In genomic region chr6:99390896-99391295, GRCh38 we compare ENCODE assay signal across 10 cellular contexts. TPM values are rescaled to one million over a fixed set of nuclear protein-coding genes. Genes with fewer than 3 reads are reported as not detected.
"Had no signal": no experiment of that assay in that cellular context is flagged by ENCODE, and none has a peak within 500 bp of the region (broad histone marks: within the 10 kb centered on the region; RNA-seq: fewer than 3 reads in every experiment).

No MANE protein-coding gene starts in this region.

- H3K27ac ChIP-seq: HL-60, KMS-11 had no signal

- H3K4me2 ChIP-seq: KMS-11 had no signal

- FAIRE-seq: HepG2, HTR-8/SVneo, K562 had no signal

- ATAC-seq: HepG2, K562 had no signal

- DNase-seq: IMR-90, Karpas-422, KBM-7, KG1 had no signal

- H3K4me3 ChIP-seq: K562 had no signal

RNA-seq across cellular contexts. Expression of gene FAXC, which starts 41.4 kb away (rescaled TPM):
- polyA plus RNA-seq: IgD-negative memory B cell had no signal
